Comparison of ENCODE assay signal across 9 cellular contexts in genomic region chr4:6953751-6954380, GRCh38. TPM values are rescaled to one million over a fixed set of nuclear protein-coding genes. Genes with fewer than 3 reads are reported as not detected.
DNase-seq lines count a peak whose midpoint lies in the region; ATAC-seq and TF ChIP-seq lines count a peak whose summit lies in the region.
"Had no signal": no experiment of that assay in that cellular context is flagged by ENCODE, and none has a peak within 500 bp of the region (broad histone marks: within the 10 kb centered on the region; RNA-seq: fewer than 3 reads in every experiment).

No MANE protein-coding gene starts in this region.

- H3K27me3 ChIP-seq in BE2C (no peaks in the 10 kb centered on the region), trophoblast cell (ENCODE audit: insufficient read depth, low read length) (no peaks in the 10 kb centered on the region)

- H3K4me3 ChIP-seq in BE2C (ENCODE audit: low read depth, low read length) = peak overlapping the region; percentile 47
- no peak overlapping the region for H3K4me3 ChIP-seq in trophoblast cell (ENCODE audit: low read depth, low read length)

- H3K79me1 ChIP-seq in trophoblast cell (ENCODE audit: low read length) = peaks cover 18% of the 10 kb centered on the region

- peak overlapping the region; percentile 41 for H2BK12ac ChIP-seq in trophoblast cell (ENCODE audit: low read length)

- H3K14ac ChIP-seq in trophoblast cell (ENCODE audit: low read length) = peak overlapping the region; percentile 29

- H3K27ac ChIP-seq in trophoblast cell (ENCODE audit: low read depth, low read length) = peak overlapping the region; percentile 75

- H3K36me3 Mint-ChIP-seq in T-helper 17 cell (ENCODE audit: low read depth) = no peaks in the 10 kb centered on the region
- H3K36me3 Mint-ChIP-seq: natural killer cell treated with Interleukin-12 subunit alpha and Interleukin-12 subunit beta and Interleukin-15 and Interleukin-18, amount 100 ng/mL, for 72 hours had no signal

- DNase-seq in BE2C = peak; percentile 77
- DNase-seq in T-helper 17 cell = no peak
- DNase-seq in glomerular visceral epithelial cell (ENCODE audit: extremely low spot score) = peak; percentile 72
- DNase-seq in trophoblast cell = peak; percentile 93 to 97
- no peak for DNase-seq in NOMO-1 (lab: John Stamatoyannopoulos, UW; ENCODE audit: unreplicated experiment in 2 of 2)
- DNase-seq in GM10248 (ENCODE audit: extremely low spot score) = no peak
- no peak for DNase-seq in NCI-H1105 treated with DMSO at 0.1 percent for 48 hours (lab: John Stamatoyannopoulos, UW)

- H3K9ac ChIP-seq in trophoblast cell (ENCODE audit: low read length) = no peak overlapping the region

- H2AFZ ChIP-seq in trophoblast cell (ENCODE audit: insufficient read depth, low read length, poor library complexity) = peak overlapping the region; percentile 33

- peak overlapping the region; percentile 64 for H2BK5ac ChIP-seq in trophoblast cell (ENCODE audit: low read depth, low read length, poor library complexity)

- H3K23ac ChIP-seq in trophoblast cell (ENCODE audit: low read length) = no peak overlapping the region

- peak overlapping the region; percentile 29 for H3K4ac ChIP-seq in trophoblast cell (ENCODE audit: low read depth, low read length)

- H2BK120ac ChIP-seq in trophoblast cell (ENCODE audit: insufficient read depth, low read length, poor library complexity) = no peak overlapping the region

- H4K91ac ChIP-seq in trophoblast cell (ENCODE audit: low read depth, low read length) = peak overlapping the region; percentile 53

- H3K9me3 ChIP-seq in BE2C = no peaks in the 10 kb centered on the region
- no peaks in the 10 kb centered on the region for H3K9me3 ChIP-seq in T-helper 17 cell (ENCODE audit: control insufficient read depth, low read length, poor library complexity, severe bottlenecking)
- H3K9me3 ChIP-seq in trophoblast cell (ENCODE audit: insufficient read depth, low read depth, low read length) = no peaks in the 10 kb centered on the region

- H3K79me2 ChIP-seq in trophoblast cell (ENCODE audit: control insufficient read depth, insufficient read depth, low read length, poor library complexity) = peaks cover 4% of the 10 kb centered on the region

- TF ChIP-seq CTCF in BE2C (IDR thresholded peaks at IDR 0.05; ENCODE audit: low read depth, low read length) = no peak
- TF ChIP-seq CTCF in GM10248 (IDR thresholded peaks at IDR 0.05; ENCODE audit: control extremely low read depth, extremely low read depth, low read depth, missing control alignments) = no peak

- no peaks in the 10 kb centered on the region for H3K27me3 Mint-ChIP-seq in T-helper 17 cell
- H3K27me3 Mint-ChIP-seq: natural killer cell treated with Interleukin-12 subunit alpha and Interleukin-12 subunit beta and Interleukin-15 and Interleukin-18, amount 100 ng/mL, for 72 hours had no signal

- H3K4me2 ChIP-seq in trophoblast cell (ENCODE audit: low read length) = peak overlapping the region; percentile 9

- POLR2A ChIA-PET in GM10248 (lab: Yijun Ruan, JAX) = no interaction called here

- no peak overlapping the region for H2AK5ac ChIP-seq in trophoblast cell (ENCODE audit: low read length)

- no peak overlapping the region for H3K4me3 Mint-ChIP-seq in T-helper 17 cell
- H3K4me3 Mint-ChIP-seq: natural killer cell treated with Interleukin-12 subunit alpha and Interleukin-12 subunit beta and Interleukin-15 and Interleukin-18, amount 100 ng/mL, for 72 hours had no signal

- no CpG with 5 or more reads among the region's 35 CpGs for WGBS in trophoblast cell (ENCODE audit: extremely low coverage, insufficient coverage, insufficient read length)

- peak overlapping the region; percentile 22 for H4K12ac ChIP-seq in trophoblast cell (ENCODE audit: low read depth, low read length)

- H3K36me3 ChIP-seq in BE2C (no peaks in the 10 kb centered on the region), trophoblast cell (ENCODE audit: control insufficient read depth in 1 of 2, insufficient read depth in 2 of 2, low read length in 2 of 2) (no peaks in the 10 kb centered on the region)

- H3K27ac Mint-ChIP-seq in T-helper 17 cell = peak overlapping the region; percentile 75
- H3K27ac Mint-ChIP-seq: natural killer cell treated with Interleukin-12 subunit alpha and Interleukin-12 subunit beta and Interleukin-15 and Interleukin-18, amount 100 ng/mL, for 72 hours had no signal

- no peak for ATAC-seq in T-helper 17 cell
- ATAC-seq in HG03097 (IDR thresholded peaks at IDR 0.05; ENCODE audit: low FRiP score, unreplicated experiment) = no peak
- ATAC-seq: natural killer cell treated with Interleukin-12 subunit alpha and Interleukin-12 subunit beta and Interleukin-15 and Interleukin-18, amount 100 ng/mL, for 72 hours had no signal

- H3K18ac ChIP-seq in trophoblast cell (ENCODE audit: low read length) = peak overlapping the region; percentile 57

- peaks cover 47% of the 10 kb centered on the region for H3K4me1 Mint-ChIP-seq in T-helper 17 cell

- H4K8ac ChIP-seq in trophoblast cell (ENCODE audit: low read depth, low read length) = peak overlapping the region; percentile 31

- CTCF ChIA-PET in GM10248 (lab: Yijun Ruan, JAX) = interaction anchor here (1.2 kb wide), 1 partner anchor 21 kb away, joined by 6 read pairs; no protein-coding TSS in a partner anchor

- H3K4me1 ChIP-seq in BE2C (no peaks in the 10 kb centered on the region; the same call in 1 of the 2 replicates), trophoblast cell (ENCODE audit: control insufficient read depth in 1 of 2, insufficient read depth in 2 of 2, low read length in 2 of 2) (peaks cover 30 to 32% of the 10 kb centered on the region in 2 experiments)

RNA-seq across cellular contexts. Expression of gene TBC1D14, which starts 44.2 kb away (rescaled TPM):
- polyA plus RNA-seq in BE2C (2012; ENCODE audit: insufficient read depth, insufficient read length, low read depth) = 54.8 TPM
- total RNA-seq in T-helper 17 cell = 10 to 100 TPM; 49.1 to 55.2 TPM
- 21.7 and 21.9 TPM in 2 replicates for polyA plus RNA-seq in trophoblast cell (2013)

Comparison
In these comparisons a context has a peak if more than half of its experiments do, and no peak if none do; other contexts are left out.
1. DNase-seq: peak in BE2C (single experiment), glomerular visceral epithelial cell (single experiment) and trophoblast cell (2 of 2); none in T-helper 17 cell (0 of 3), NOMO-1 (0 of 2), GM10248 (single experiment) and NCI-H1105 treated with DMSO at 0.1 percent for 48 hours (single experiment).